In genomic region chr3:157063926-157064325, GRCh38 we compare ENCODE assay signal across 12 cellular contexts.
DNase-seq lines count a peak whose midpoint lies in the region; ATAC-seq, FAIRE-seq and TF ChIP-seq lines count a peak whose summit lies in the region.
"Had no signal": no experiment of that assay in that cellular context is flagged by ENCODE, and none has a peak within 500 bp of the region (broad histone marks: within the 10 kb centered on the region; RNA-seq: fewer than 3 reads in every experiment).

No MANE protein-coding gene starts in this region.

- no peaks in the 10 kb centered on the region for H4K20me1 ChIP-seq in GM12878 (ENCODE audit: control insufficient read depth, insufficient read depth)

- H3K36me3 ChIP-seq in GM12878 (ENCODE audit: control insufficient read depth in 2 of 2, insufficient read depth in 2 of 2, low read length in 1 of 2) (no peaks in the 10 kb centered on the region), rectal smooth muscle tissue (ENCODE audit: control insufficient read depth, insufficient read depth, low read length) (no peaks in the 10 kb centered on the region)
- H3K36me3 ChIP-seq: WERI-Rb-1 had no signal

- SMC1A ChIA-PET in GM12878 (lab: Charles Lee; ENCODE audit: uncharacterized antibody, unreplicated experiment) = interaction anchor here (0.7 to 2.2 kb wide), 6 partner anchors 9 to 244 kb away, joined by 3 to 8 read pairs (median 4); no protein-coding TSS in a partner anchor

- peak overlapping the region; percentile 77 for H3K4me2 ChIP-seq in GM12878 (ENCODE audit: control insufficient read depth, insufficient read depth)

- CTCF ChIA-PET in GM12878 (lab: Yijun Ruan, JAX) = interaction anchor here (0.6 to 2.3 kb wide), 5 partner anchors 9 to 826 kb away, joined by 3 to 8 read pairs (median 3); no protein-coding TSS in a partner anchor

- RAD21 ChIA-PET in GM12878 (lab: Charles Lee; ENCODE audit: unreplicated experiment) = interaction anchor here (1.9 kb wide), 1 partner anchor 24 kb away, joined by 9 read pairs; no protein-coding TSS in a partner anchor

- no peak for TF ChIP-seq POLR2A in GM12878 (IDR thresholded peaks at IDR 0.05; ENCODE audit: low read depth, low read length)

- H3K36me3 Mint-ChIP-seq in stimulated activated effector memory CD8-positive, alpha-beta T cell treated with anti-CD3 and anti-CD28 coated beads, Interleukin-12 subunit alpha, Interleukin-12 subunit beta, amount 100 ng/mL, for 72 hours = no peaks in the 10 kb centered on the region
- H3K36me3 Mint-ChIP-seq: activated naive CD4-positive, alpha-beta T cell treated with anti-CD3 and anti-CD28 coated beads, Interleukin-2, amount 10 ng/mL, durations not matched to agents 7 days and 5 days had no signal

- H3K27me3 ChIP-seq in GM12878 (replicated peaks in 1 of 2; ENCODE audit: control insufficient read depth in 2 of 2, insufficient read depth in 2 of 2, low read length in 1 of 2) (no peaks in the 10 kb centered on the region), rectal smooth muscle tissue (ENCODE audit: control insufficient read depth, insufficient read depth, low read length) (no peaks in the 10 kb centered on the region)

- no peak for FAIRE-seq in GM12878 (lab: Jason Lieb, UNC)

- TF ChIP-seq RAD21 in GM12878 (IDR thresholded peaks at IDR 0.05; ENCODE audit: insufficient read depth, low read depth, low read length) = no peak

- no peak for TF ChIP-seq EP300 in GM12878 (IDR thresholded peaks at IDR 0.05; ENCODE audit: borderline replicate concordance in 1 of 2, control insufficient read depth in 1 of 2, low read depth in 2 of 2, low read length in 2 of 2)

- 76% methylated on average over 2 of the region's 2 CpGs for WGBS in GM12878 (ENCODE audit: insufficient coverage, insufficient replicate concordance, low lambda C conversion rate, missing lambda C conversion rate)

- H3K4me1 Mint-ChIP-seq in stimulated activated effector memory CD8-positive, alpha-beta T cell treated with anti-CD3 and anti-CD28 coated beads, Interleukin-12 subunit alpha, Interleukin-12 subunit beta, amount 100 ng/mL, for 72 hours = peaks cover 57% of the 10 kb centered on the region

- H3K9ac ChIP-seq in GM12878 (ENCODE audit: control insufficient read depth, insufficient read depth, low read length) = no peak overlapping the region
- H3K9ac ChIP-seq in rectal smooth muscle tissue (ENCODE audit: low read length) = no peak overlapping the region

- peak overlapping the region; percentile 71 for H2AFZ ChIP-seq in GM12878 (ENCODE audit: control insufficient read depth, low read depth, low read length)

- H3K4me1 ChIP-seq in GM12878 (ENCODE audit: control insufficient read depth, insufficient read depth, low read length) (peaks cover 41% of the 10 kb centered on the region), rectal smooth muscle tissue (ENCODE audit: control insufficient read depth, insufficient read depth, low read length) (no peaks in the 10 kb centered on the region)

- POLR2A ChIA-PET in GM12878 (lab: Charles Lee) = interaction anchor here (0.6 kb wide), 1 partner anchor 29 kb away, joined by 3 read pairs; no protein-coding TSS in a partner anchor

- no TSS peak for BruUV-seq in GM12878 (replicated peaks; lab: Mats Ljungman, UMichigan)

- intact Hi-C loops in GM12878 (cut with micrococcal nuclease; ENCODE audit: unreplicated experiment) = loop anchor here (2.0 kb wide), 1 partner anchor 105 kb away; no protein-coding TSS in a partner anchor

- no peak overlapping the region for H3K27ac Mint-ChIP-seq in stimulated activated effector memory CD8-positive, alpha-beta T cell treated with anti-CD3 and anti-CD28 coated beads, Interleukin-12 subunit alpha, Interleukin-12 subunit beta, amount 100 ng/mL, for 72 hours
- H3K27ac Mint-ChIP-seq: activated naive CD4-positive, alpha-beta T cell treated with anti-CD3 and anti-CD28 coated beads, Interleukin-2, amount 10 ng/mL, durations not matched to agents 7 days and 5 days had no signal

- H3K4me3 Mint-ChIP-seq in stimulated activated effector memory CD8-positive, alpha-beta T cell treated with anti-CD3 and anti-CD28 coated beads, Interleukin-12 subunit alpha, Interleukin-12 subunit beta, amount 100 ng/mL, for 72 hours = no peak overlapping the region
- H3K4me3 Mint-ChIP-seq: activated naive CD4-positive, alpha-beta T cell treated with anti-CD3 and anti-CD28 coated beads, Interleukin-2, amount 10 ng/mL, durations not matched to agents 7 days and 5 days had no signal

- DNase-seq in GM12878 (ENCODE audit: low read depth, low spot score) (no peak), GM13976 (ENCODE audit: low spot score) (no peak), SK-N-DZ (ENCODE audit: low spot score) (no peak)
- no peak for DNase-seq in activated T-cell treated with anti-CD3 and anti-CD28 coated beads, Interleukin-2, amount 50 U/mL, for 1 hour
- no peak for DNase-seq in stimulated activated effector memory CD8-positive, alpha-beta T cell treated with anti-CD3 and anti-CD28 coated beads, Interleukin-12 subunit alpha, Interleukin-12 subunit beta, amount 100 ng/mL, for 72 hours (ENCODE audit: low spot score in 2 of 2)
- DNase-seq: activated naive CD4-positive, alpha-beta T cell treated with anti-CD3 and anti-CD28 coated beads, Interleukin-2, amount 10 ng/mL, durations not matched to agents 7 days and 5 days; NCI-H1436; WERI-Rb-1 had no signal

- no peaks in the 10 kb centered on the region for H3K79me2 ChIP-seq in GM12878 (ENCODE audit: control insufficient read depth, insufficient read depth, low read length)

- no peaks in the 10 kb centered on the region for H3K9me3 Mint-ChIP-seq in stimulated activated effector memory CD8-positive, alpha-beta T cell treated with anti-CD3 and anti-CD28 coated beads, Interleukin-12 subunit alpha, Interleukin-12 subunit beta, amount 100 ng/mL, for 72 hours
- H3K9me3 Mint-ChIP-seq: activated naive CD4-positive, alpha-beta T cell treated with anti-CD3 and anti-CD28 coated beads, Interleukin-2, amount 10 ng/mL, durations not matched to agents 7 days and 5 days had no signal

- H3K4me3 ChIP-seq in GM12878 (no peak overlapping the region), rectal smooth muscle tissue (ENCODE audit: low read length) (no peak overlapping the region)

- peak overlapping the region; percentile 48; the same call in 1 of the 2 replicates for H3K27ac ChIP-seq in GM12878 (ENCODE audit: control insufficient read depth, insufficient read depth)
- H3K27ac ChIP-seq in rectal smooth muscle tissue (ENCODE audit: low read depth, low read length) = peak overlapping the region; percentile 15
- H3K27ac ChIP-seq: WERI-Rb-1 had no signal

- no peak for TF ChIP-seq CTCF in GM12878 (IDR thresholded peaks at IDR 0.05 in 2 of 3, conservative IDR thresholded peaks at IDR 0.05 in 1 of 3; ENCODE audit: control insufficient read depth in 2 of 3, extremely low read depth in 1 of 3, insufficient read depth in 1 of 3, low read depth in 3 of 3, low read length in 3 of 3)
- no peak for TF ChIP-seq CTCF in GM13976 (IDR thresholded peaks at IDR 0.05; ENCODE audit: borderline replicate concordance, control extremely low read depth, extremely low read depth, insufficient read depth, missing control alignments)

- no peaks in the 10 kb centered on the region for H3K9me3 ChIP-seq in GM12878 (replicated peaks; ENCODE audit: control insufficient read depth, insufficient read depth, low read length)

- in situ Hi-C loops in GM12878 (cut with MboI) (no loop called here), GM13976 (cut with MboI; ENCODE audit: low sequenced_read_pairs, unreplicated experiment) (no loop called here)

- ATAC-seq in GM19043 (IDR thresholded peaks at IDR 0.05; ENCODE audit: low read depth, unreplicated experiment) (peak; percentile 11), HG02943 (IDR thresholded peaks at IDR 0.05; ENCODE audit: low read depth, unreplicated experiment) (peak; percentile 5), GM12878 (peak; percentile 11)
- ATAC-seq in stimulated activated effector memory CD8-positive, alpha-beta T cell treated with anti-CD3 and anti-CD28 coated beads, Interleukin-12 subunit alpha, Interleukin-12 subunit beta, amount 100 ng/mL, for 72 hours = no peak
- ATAC-seq: Panc1 had no signal

TF ChIP-seq in GM12878, 131 proteins besides CTCF, POLR2A, EP300 and RAD21:
- TF ChIP-seq ATF7 (IDR thresholded peaks at IDR 0.05; ENCODE audit: low read depth) (no peak), ZSCAN29 (IDR thresholded peaks at IDR 0.05) (no peak), NKRF (conservative IDR thresholded peaks at IDR 0.05) (no peak), SPI1 (IDR thresholded peaks at IDR 0.05; ENCODE audit: borderline replicate concordance, insufficient read depth, low read depth, low read length) (no peak), YBX1 (IDR thresholded peaks at IDR 0.05) (no peak), RAD51 (IDR thresholded peaks at IDR 0.05) (no peak), BHLHE40 (IDR thresholded peaks at IDR 0.05; ENCODE audit: borderline replicate concordance in 1 of 2, low read depth in 2 of 2, low read length in 1 of 2) (no peak)
